12 cellular contexts compared by ENCODE assay signal in genomic region chr12:68259318-68259940, GRCh38. TPM values are rescaled to one million over a fixed set of nuclear protein-coding genes. Genes with fewer than 3 reads are reported as not detected.
A peak's percentile ranks its signal among the peaks of the same experiment; 100 is the strongest.
DNase-seq lines count a peak whose midpoint lies in the region; ATAC-seq, FAIRE-seq and TF ChIP-seq lines count a peak whose summit lies in the region.
"Had no signal": no experiment of that assay in that cellular context is flagged by ENCODE, and none has a peak within 500 bp of the region (broad histone marks: within the 10 kb centered on the region; RNA-seq: fewer than 3 reads in every experiment).

No MANE protein-coding gene starts in this region.

- H3K9me3 Mint-ChIP-seq in activated CD4-positive, alpha-beta memory T cell treated with anti-CD3 and anti-CD28 coated beads for 36 hours: no peaks in the 10 kb centered on the region
- no peaks in the 10 kb centered on the region for H3K9me3 Mint-ChIP-seq in nephron progenitor cell

- peak overlapping the region; percentile 77 for H3K27ac ChIP-seq in ACC112 (ENCODE audit: low read depth, low read length)
- H3K27ac ChIP-seq: neutrophil had no signal

- H3K27me3 Mint-ChIP-seq in activated CD4-positive, alpha-beta memory T cell treated with anti-CD3 and anti-CD28 coated beads for 36 hours: peaks cover 37% of the 10 kb centered on the region
- H3K27me3 Mint-ChIP-seq in nephron progenitor cell (ENCODE audit: low read depth, poor library complexity): peaks cover 3% of the 10 kb centered on the region

- peak; percentile 95 for ATAC-seq in esophagus mucosa
- no peak for ATAC-seq in GM21723 (IDR thresholded peaks at IDR 0.05; ENCODE audit: unreplicated experiment)

- no peaks in the 10 kb centered on the region for H3K36me3 Mint-ChIP-seq in activated CD4-positive, alpha-beta memory T cell treated with anti-CD3 and anti-CD28 coated beads for 36 hours
- H3K36me3 Mint-ChIP-seq in nephron progenitor cell (ENCODE audit: low read depth): no peaks in the 10 kb centered on the region

- peak overlapping the region; percentile 7 for H2AFZ ChIP-seq in ACC112 (ENCODE audit: low read length, unreplicated experiment)

- no peak for TF ChIP-seq POLR2A in GM12892 (IDR thresholded peaks at IDR 0.05; ENCODE audit: low read depth, low read length)

- peak overlapping the region; percentile 24 for H3K27ac Mint-ChIP-seq in activated CD4-positive, alpha-beta memory T cell treated with anti-CD3 and anti-CD28 coated beads for 36 hours
- no peak overlapping the region for H3K27ac Mint-ChIP-seq in nephron progenitor cell

- TF ChIP-seq CTCF in nephron progenitor cell (IDR thresholded peaks at IDR 0.05): no peak

- intact Hi-C loops in activated CD4-positive, alpha-beta memory T cell treated with anti-CD3 and anti-CD28 coated beads for 36 hours (cut with micrococcal nuclease): loop anchor here (1.0 to 2.0 kb wide), 4 partner anchors 18 to 47 kb away; no protein-coding TSS in a partner anchor

- peaks cover 27% of the 10 kb centered on the region for H3K4me1 Mint-ChIP-seq in activated CD4-positive, alpha-beta memory T cell treated with anti-CD3 and anti-CD28 coated beads for 36 hours (ENCODE audit: low read depth)
- H3K4me1 Mint-ChIP-seq in nephron progenitor cell: no peaks in the 10 kb centered on the region

- H3K4me3 ChIP-seq in ACC112 (ENCODE audit: low read depth, low read length) (0 out of 2 replicates have a peak overlapping the region, but pooled peaks have one; percentile 4), H7 (ENCODE audit: insufficient read depth, low read depth, low read length) (no peak overlapping the region)

- H3K79me2 ChIP-seq in ACC112 (ENCODE audit: control insufficient read depth, insufficient read depth, low read length, unreplicated experiment): no peaks in the 10 kb centered on the region

- no peak for DNase-seq in GM12892 (ENCODE audit: insufficient read length)
- peak; percentile 71 for DNase-seq in activated CD4-positive, alpha-beta memory T cell treated with anti-CD3 and anti-CD28 coated beads for 36 hours
- no peak for DNase-seq in SK-N-DZ (ENCODE audit: low spot score)
- DNase-seq in H7: no peak
- no peak for DNase-seq in nephron progenitor cell
- DNase-seq: Calu3 had no signal

- no peaks in the 10 kb centered on the region for H3K36me3 ChIP-seq in ACC112 (ENCODE audit: insufficient read depth, low read length)
- no peaks in the 10 kb centered on the region for H3K36me3 ChIP-seq in H7 (replicated peaks; ENCODE audit: control insufficient read depth, insufficient read depth, low read length)
- H3K36me3 ChIP-seq: neutrophil had no signal

- POLR2A ChIA-PET in activated CD4-positive, alpha-beta memory T cell treated with anti-CD3 and anti-CD28 coated beads for 36 hours (lab: Charles Lee): interaction anchor here (1.0 to 1.1 kb wide), 3 partner anchors 18 to 32 kb away, joined by 3 read pairs; no protein-coding TSS in a partner anchor

- peak; percentile 57 for FAIRE-seq in GM12892 (lab: Jason Lieb, UNC)
- FAIRE-seq: colon, TTC549 had no signal

- no peak overlapping the region for H3K4me3 Mint-ChIP-seq in activated CD4-positive, alpha-beta memory T cell treated with anti-CD3 and anti-CD28 coated beads for 36 hours
- no peak overlapping the region for H3K4me3 Mint-ChIP-seq in nephron progenitor cell

- CTCF ChIA-PET in activated CD4-positive, alpha-beta memory T cell treated with anti-CD3 and anti-CD28 coated beads for 36 hours (lab: Charles Lee): interaction anchor here (1.0 to 1.4 kb wide), 5 partner anchors 20 to 219 kb away, joined by 3 to 5 read pairs (median 3); no protein-coding TSS in a partner anchor

- H3K4me1 ChIP-seq in ACC112 (ENCODE audit: control insufficient read depth, insufficient read depth, low read length, unreplicated experiment): peaks cover 33% of the 10 kb centered on the region

- H3K27me3 ChIP-seq in ACC112 (ENCODE audit: insufficient read depth, low read length) (no peaks in the 10 kb centered on the region), H7 (ENCODE audit: control insufficient read depth, insufficient read depth, low read length) (no peaks in the 10 kb centered on the region)
- H3K27me3 ChIP-seq: neutrophil had no signal

RNA-seq across cellular contexts. Expression of gene IL22, which starts 6.0 kb away (rescaled TPM):
- polyA plus RNA-seq in GM12892 (2012; ENCODE audit: missing spikeins): not detected
- total RNA-seq in activated CD4-positive, alpha-beta memory T cell treated with anti-CD3 and anti-CD28 coated beads for 36 hours: 1 to 10 TPM; 5.4 to 6.4 TPM
- 0.44 TPM for total RNA-seq in esophagus mucosa
- polyA plus RNA-seq in SK-N-DZ (2014; cell fraction: cytosol; rRNA removed): not detected in 2 replicates
- polyA plus RNA-seq in SK-N-DZ (2014; cell fraction: nucleus; rRNA removed): not detected in 2 replicates
- not detected in 2 replicates for total RNA-seq in H7 (2014; rRNA removed; shearing (Covaris generic))
- total RNA-seq: Calu3 had no signal

RNA-seq across cellular contexts. Expression of gene IL26, which starts 33.8 kb away (rescaled TPM):
- 0.25 TPM for polyA plus RNA-seq in GM12892 (2012; ENCODE audit: missing spikeins)
- total RNA-seq in activated CD4-positive, alpha-beta memory T cell treated with anti-CD3 and anti-CD28 coated beads for 36 hours: 1 to 10 TPM; 2.0 to 2.1 TPM
- total RNA-seq in esophagus mucosa: not detected
- polyA plus RNA-seq in SK-N-DZ (2014; cell fraction: cytosol; rRNA removed): not detected in 2 replicates
- polyA plus RNA-seq in SK-N-DZ (2014; cell fraction: nucleus; rRNA removed): not detected in 2 replicates
- not detected in 2 replicates for total RNA-seq in H7 (2014; rRNA removed; shearing (Covaris generic))
- total RNA-seq: Calu3 had no signal
